In genomic region chr6:33695451-33695855, GRCh38 we compare ENCODE assay signal across 10 cellular contexts. TPM values are rescaled to one million over a fixed set of nuclear protein-coding genes. Genes with fewer than 3 reads are reported as not detected.
DNase-seq lines count a peak whose midpoint lies in the region; ATAC-seq and TF ChIP-seq lines count a peak whose summit lies in the region.
"Had no signal": no experiment of that assay in that cellular context is flagged by ENCODE, and none has a peak within 500 bp of the region (broad histone marks: within the 10 kb centered on the region; RNA-seq: fewer than 3 reads in every experiment).

No MANE protein-coding gene starts in this region.

- peaks cover 0 to 87% (median 38%) of the 10 kb centered on the region in 6 donors for H3K36me3 ChIP-seq in spleen

- H3K9me3 ChIP-seq in spleen = no peaks in the 10 kb centered on the region

- intact Hi-C loops in spleen (cut with DNase I; ENCODE audit: low total_unique reads) = no loop called here

- peak; percentile 23 for DNase-seq in DMS79 (lab: John Stamatoyannopoulos, UW)
- no peak for DNase-seq in DMS79 treated with DMSO at 0.1 percent for 48 hours (lab: John Stamatoyannopoulos, UW)
- no peak for DNase-seq in RWPE1 (ENCODE audit: low spot score)
- no peak for DNase-seq in spleen
- DNase-seq in DMS153 (lab: John Stamatoyannopoulos, UW) = no peak
- DNase-seq in A172 (ENCODE audit: low spot score) = no peak
- DNase-seq: 8988T, NCI-H146 had no signal

- H3K4me1 ChIP-seq in spleen = peaks cover 66 to 100% (median 89%) of the 10 kb centered on the region in 6 donors

- ATAC-seq in esophagus mucosa (peak; percentile 52), GM21786 (IDR thresholded peaks at IDR 0.05; ENCODE audit: unreplicated experiment) (no peak)

- H3K4me3 ChIP-seq in spleen = no peak overlapping the region

- CTCF ChIA-PET in RWPE1 (lab: Yijun Ruan, JAX) = interaction anchor here (0.7 to 1.4 kb wide), 2 partner anchors 106 to 294 kb away, joined by 3 to 7 read pairs; no protein-coding TSS in a partner anchor

- H3K27me3 ChIP-seq in spleen (replicated peaks in 1 of 7) = no peaks in the 10 kb centered on the region

- TF ChIP-seq CTCF in RWPE1 (conservative IDR thresholded peaks at IDR 0.05; ENCODE audit: low read depth) = no peak
- TF ChIP-seq CTCF in spleen (IDR thresholded peaks at IDR 0.05 in 8 of 11, conservative IDR thresholded peaks at IDR 0.05 in 3 of 11) = no peak

- TF ChIP-seq POLR2A in spleen (IDR thresholded peaks at IDR 0.05) = no peak

- H3K27ac ChIP-seq in RWPE1 (peak overlapping the region; percentile 96), spleen (peak overlapping the region; percentile 4 to 91 (median 81))

- POLR2A ChIA-PET in RWPE1 (lab: Yijun Ruan, JAX; ENCODE audit: low non-redundant PET) = no interaction called here

- WGBS in spleen, 5 donors = 58 to 84% (median 79%) methylated on average over 8 to 15 of the region's 15 CpGs

RNA-seq across cellular contexts. Expression of gene UQCC2, which starts 16.0 kb away (rescaled TPM):
- total RNA-seq in esophagus mucosa (77.6 TPM), spleen (10 to 100 TPM in 6 of 7 donors, 1 to 10 TPM in 1; 8.7 to 34.8 (median 22.4) TPM)
- 10 to 100 TPM; 58.7 to 77.0 (median 66.4) TPM for polyA plus RNA-seq in spleen
- total RNA-seq in A172 (2014; rRNA removed; shearing (Covaris generic)) = 46.1 and 70.3 TPM in 2 replicates

RNA-seq across cellular contexts. Expression of gene IP6K3, which starts 51.3 kb away (rescaled TPM):
- total RNA-seq in esophagus mucosa (0.08 TPM), spleen (1 to 10 TPM in 6 of 7 donors, under 1 TPM in 1; 0.70 to 5.8 (median 2.7) TPM)
- polyA plus RNA-seq in spleen = under 1 TPM; 0.30 to 0.64 (median 0.36) TPM
- 6.8 and 6.9 TPM in 2 replicates for total RNA-seq in A172 (2014; rRNA removed; shearing (Covaris generic))
